ENCODE assay signal across 1 cellular context in genomic region chr9:120792898-120793765, GRCh38.
TF ChIP-seq lines count a peak whose summit lies in the region.

Gene FBXW2 (minus strand): TSS chr9:120793416. CDS start chr9:120788258, 5,158 bp downstream.

TF ChIP-seq in K562, 482 proteins besides CTCF, POLR2A, EP300 and RAD21 (continued from another document and continues in another):
- TF ChIP-seq ZNF407 (IDR thresholded peaks at IDR 0.05; ENCODE audit: low read depth) (no peak; the same call in 1 of the 2 replicates), PTTG1 (tag; IDR thresholded peaks at IDR 0.05; ENCODE audit: low read depth) (no peak), ZNF146 (CRISPR knock-in tag; IDR thresholded peaks at IDR 0.05; ENCODE audit: unreplicated experiment) (no peak), FOXA3 (CRISPR knock-in tag; conservative IDR thresholded peaks at IDR 0.05 in 1 of 2, IDR thresholded peaks at IDR 0.05 in 1 of 2) (0 out of 4 replicates have a peak, but pooled peaks of 1 of the 2 experiments have one; percentile 67), HNRNPUL1 (IDR thresholded peaks at IDR 0.05; ENCODE audit: low read length) (no peak), ZNF655 (CRISPR knock-in tag; IDR thresholded peaks at IDR 0.05) (no peak), SP2 (IDR thresholded peaks at IDR 0.05; ENCODE audit: extremely low read depth, low read depth, low read length, poor library complexity, severe bottlenecking) (no peak), SNIP1 (IDR thresholded peaks at IDR 0.05; ENCODE audit: low read depth) (no peak), ZFX (CRISPR knock-in tag; IDR thresholded peaks at IDR 0.05) (peak; percentile 97), ZBED1 (IDR thresholded peaks at IDR 0.05) (peak; percentile 67), ZNF395 (CRISPR knock-in tag; IDR thresholded peaks at IDR 0.05) (peak; percentile 68; the same call in 1 of the 2 replicates), ZBTB26 (CRISPR knock-in tag; IDR thresholded peaks at IDR 0.05) (peak; percentile 11; the same call in 1 of the 2 replicates), CBFB (CRISPR knock-in tag; IDR thresholded peaks at IDR 0.05) (no peak), MAFK (IDR thresholded peaks at IDR 0.05; ENCODE audit: low read length) (peak; percentile 17; the same call in 1 of the 2 replicates), ZNF551 (CRISPR knock-in tag; IDR thresholded peaks at IDR 0.05) (no peak), POLR2H (tag; IDR thresholded peaks at IDR 0.05; ENCODE audit: low read depth) (peak; percentile 93), ZNF561 (CRISPR knock-in tag; conservative IDR thresholded peaks at IDR 0.05) (0 out of 2 replicates have a peak, but pooled peaks have one; percentile 28), ZBTB8A (IDR thresholded peaks at IDR 0.05; ENCODE audit: partially characterized antibody) (no peak), ZNF121 (CRISPR knock-in tag; conservative IDR thresholded peaks at IDR 0.05) (no peak), SIN3B (IDR thresholded peaks at IDR 0.05; ENCODE audit: low read depth) (peak; percentile 97), OTX1 (CRISPR knock-in tag; IDR thresholded peaks at IDR 0.05) (peak; percentile 81; the same call in 1 of the 2 replicates), ZNF41 (CRISPR knock-in tag; conservative IDR thresholded peaks at IDR 0.05) (0 out of 2 replicates have a peak, but pooled peaks have one; percentile 15), MNT (conservative IDR thresholded peaks at IDR 0.05) (peak; percentile 91 to 95), ELF1 (tag; IDR thresholded peaks at IDR 0.05) (peak; percentile 99), ZBTB17 (CRISPR knock-in tag; IDR thresholded peaks at IDR 0.05) (peak; percentile 87), ZNF175 (CRISPR knock-in tag; IDR thresholded peaks at IDR 0.05; ENCODE audit: low read depth) (peak; percentile 63; the same call in 1 of the 2 replicates), MYNN (IDR thresholded peaks at IDR 0.05) (no peak), MYNN (CRISPR knock-in tag; IDR thresholded peaks at IDR 0.05) (no peak), PHF20 (IDR thresholded peaks at IDR 0.05; ENCODE audit: partially characterized antibody) (peak; percentile 99), CAMTA2 (CRISPR knock-in tag; conservative IDR thresholded peaks at IDR 0.05) (peak; percentile 91; the same call in 1 of the 2 replicates), GATAD2A (IDR thresholded peaks at IDR 0.05) (peak; percentile 63; the same call in 1 of the 2 replicates), ZNF263 (CRISPR knock-in tag; IDR thresholded peaks at IDR 0.05; ENCODE audit: borderline replicate concordance) (peak; percentile 74; the same call in 1 of the 2 replicates), MGA (IDR thresholded peaks at IDR 0.05) (peak; percentile 89)
